Comparison of ENCODE assay signal across 17 cellular contexts in genomic region chr4:109930469-109930868, GRCh38. TPM values are rescaled to one million over a fixed set of nuclear protein-coding genes. Genes with fewer than 3 reads are reported as not detected.
A peak's percentile ranks its signal among the peaks of the same experiment; 100 is the strongest.
DNase-seq lines count a peak whose midpoint lies in the region; ATAC-seq, FAIRE-seq and TF ChIP-seq lines count a peak whose summit lies in the region.
"Had no signal": no experiment of that assay in that cellular context is flagged by ENCODE, and none has a peak within 500 bp of the region (broad histone marks: within the 10 kb centered on the region; RNA-seq: fewer than 3 reads in every experiment).

No MANE protein-coding gene starts in this region.

- H3K27ac Mint-ChIP-seq in stimulated activated naive CD8-positive, alpha-beta T cell treated with anti-CD3 and anti-CD28 coated beads, Interleukin-15, amount 100 ng/mL, for 72 hours = no peak overlapping the region
- H3K27ac Mint-ChIP-seq: CD4-positive, CD25-positive, alpha-beta regulatory T cell had no signal

- H3K4me3 ChIP-seq in mammary epithelial cell (replicated peaks in 1 of 3; ENCODE audit: insufficient read depth in 1 of 3, low read depth in 2 of 3, low read length in 3 of 3) (no peak overlapping the region), breast epithelium (no peak overlapping the region), pancreas (no peak overlapping the region), GM23248 (no peak overlapping the region)
- H3K4me3 ChIP-seq: BLaER1, GM12878 had no signal

- intact Hi-C loops in mammary epithelial cell (cut with micrococcal nuclease) (no loop called here), breast epithelium (cut with DNase I; ENCODE audit: low total_unique reads) (no loop called here), pancreas (cut with DNase I) (no loop called here)

- in situ Hi-C loops in mammary epithelial cell (cut with MboI; ENCODE audit: low sequenced_read_pairs in 2 of 2) (no loop called here), GM23248 (cut with MboI) (no loop called here)

- H3K36me3 ChIP-seq in mammary epithelial cell (ENCODE audit: insufficient read depth, low read length) = no peaks in the 10 kb centered on the region
- no peaks in the 10 kb centered on the region for H3K36me3 ChIP-seq in breast epithelium
- no peaks in the 10 kb centered on the region for H3K36me3 ChIP-seq in pancreas
- no peaks in the 10 kb centered on the region for H3K36me3 ChIP-seq in GM23248 (ENCODE audit: low read depth)
- H3K36me3 ChIP-seq: BLaER1 had no signal

- no peaks in the 10 kb centered on the region for H3K79me2 ChIP-seq in mammary epithelial cell (ENCODE audit: insufficient read depth, low read length)
- H3K79me2 ChIP-seq in GM23248 (ENCODE audit: insufficient read depth) = no peaks in the 10 kb centered on the region

- H3K4me1 ChIP-seq in mammary epithelial cell (ENCODE audit: insufficient read depth, low read length) (no peaks in the 10 kb centered on the region), breast epithelium (no peaks in the 10 kb centered on the region), pancreas (peaks cover 9 to 28% (median 26%) of the 10 kb centered on the region in 3 donors), GM23248 (ENCODE audit: insufficient read depth) (no peaks in the 10 kb centered on the region)

- DNase-seq in mammary epithelial cell = peak; percentile 12
- no peak for DNase-seq in breast epithelium (ENCODE audit: low spot score in 2 of 2)
- no peak for DNase-seq in pancreas
- DNase-seq in amygdala (lab: John Stamatoyannopoulos, UW) = no peak
- DNase-seq in stimulated activated naive CD8-positive, alpha-beta T cell treated with anti-CD3 and anti-CD28 coated beads, Interleukin-15, amount 100 ng/mL, for 72 hours = no peak
- no peak for DNase-seq in GM23248
- no peak for DNase-seq in activated CD4-positive, alpha-beta T cell treated with anti-CD3 and anti-CD28 coated beads for 48 hours
- DNase-seq: 8988T; AML-193; CD4-positive, CD25-positive, alpha-beta regulatory T cell; DMS79; H7 had no signal

- ATAC-seq in esophagus mucosa (peak; percentile 75), pancreas (peak; percentile 26 to 49 (median 44))
- no peak for ATAC-seq in stimulated activated naive CD8-positive, alpha-beta T cell treated with anti-CD3 and anti-CD28 coated beads, Interleukin-15, amount 100 ng/mL, for 72 hours
- ATAC-seq: GM12878 had no signal

- no peak for TF ChIP-seq POLR2A in breast epithelium (IDR thresholded peaks at IDR 0.05)

- no peaks in the 10 kb centered on the region for H3K9me3 Mint-ChIP-seq in stimulated activated naive CD8-positive, alpha-beta T cell treated with anti-CD3 and anti-CD28 coated beads, Interleukin-15, amount 100 ng/mL, for 72 hours

- H3K9me2 ChIP-seq in GM23248 (ENCODE audit: insufficient read depth) = no peaks in the 10 kb centered on the region

- no peak overlapping the region for H3K4me2 ChIP-seq in mammary epithelial cell (ENCODE audit: insufficient read depth, low read depth, low read length)
- no peak overlapping the region for H3K4me2 ChIP-seq in GM23248 (ENCODE audit: unreplicated experiment)
- H3K4me2 ChIP-seq: BLaER1 had no signal

- no peaks in the 10 kb centered on the region for H3F3A ChIP-seq in GM23248 (ENCODE audit: insufficient read depth)

- no peaks in the 10 kb centered on the region for H3K27me3 ChIP-seq in mammary epithelial cell (ENCODE audit: insufficient read depth, low read length)
- H3K27me3 ChIP-seq in breast epithelium = no peaks in the 10 kb centered on the region
- no peaks in the 10 kb centered on the region for H3K27me3 ChIP-seq in pancreas
- H3K27me3 ChIP-seq in GM23248 (replicated peaks; ENCODE audit: insufficient read depth) = no peaks in the 10 kb centered on the region
- H3K27me3 ChIP-seq: BLaER1 had no signal

- no peak for TF ChIP-seq CTCF in mammary epithelial cell (conservative IDR thresholded peaks at IDR 0.05 in 1 of 2, IDR thresholded peaks at IDR 0.05 in 1 of 2; ENCODE audit: extremely low read depth in 1 of 2, insufficient read depth in 1 of 2, low read depth in 1 of 2, low read length in 2 of 2)
- TF ChIP-seq CTCF in breast epithelium (IDR thresholded peaks at IDR 0.05) = no peak
- TF ChIP-seq CTCF in pancreas (IDR thresholded peaks at IDR 0.05) = no peak

- dilution Hi-C loops in mammary epithelial cell (cut with HindIII; ENCODE audit: low sequenced_read_pairs) = no loop called here

- FAIRE-seq in pancreas (lab: Jason Lieb, UNC) = no peak
- FAIRE-seq: GM12878, GM18507 had no signal

- H3K27ac ChIP-seq in mammary epithelial cell (ENCODE audit: insufficient read depth, low read depth, low read length) = no peak overlapping the region
- H3K27ac ChIP-seq in breast epithelium = no peak overlapping the region
- H3K27ac ChIP-seq in pancreas = peak overlapping the region; percentile 20 to 75 (median 56)
- H3K27ac ChIP-seq in GM23248 = no peak overlapping the region
- H3K27ac ChIP-seq: BLaER1 had no signal

- H2AFZ ChIP-seq in mammary epithelial cell (ENCODE audit: low read depth, low read length) (no peak overlapping the region), GM23248 (no peak overlapping the region)

- no peaks in the 10 kb centered on the region for H3K27me3 Mint-ChIP-seq in stimulated activated naive CD8-positive, alpha-beta T cell treated with anti-CD3 and anti-CD28 coated beads, Interleukin-15, amount 100 ng/mL, for 72 hours
- H3K27me3 Mint-ChIP-seq: CD4-positive, CD25-positive, alpha-beta regulatory T cell had no signal

- H4K20me1 ChIP-seq in mammary epithelial cell (ENCODE audit: insufficient read depth, low read length) (no peaks in the 10 kb centered on the region), GM23248 (ENCODE audit: insufficient read depth) (no peaks in the 10 kb centered on the region)
- H4K20me1 ChIP-seq: BLaER1 had no signal

- no peaks in the 10 kb centered on the region for H3K9me3 ChIP-seq in mammary epithelial cell (replicated peaks; ENCODE audit: insufficient read depth, low read length)
- H3K9me3 ChIP-seq in breast epithelium = no peaks in the 10 kb centered on the region
- H3K9me3 ChIP-seq in pancreas = no peaks in the 10 kb centered on the region
- no peaks in the 10 kb centered on the region for H3K9me3 ChIP-seq in GM23248 (ENCODE audit: low read depth)
- H3K9me3 ChIP-seq: BLaER1 had no signal

- no TSS peak for BruUV-seq in mammary epithelial cell (replicated peaks; lab: Mats Ljungman, UMichigan)

- CTCF ChIA-PET in mammary epithelial cell (lab: Charles Lee; ENCODE audit: low non-redundant PET) = no interaction called here

- H3K4me3 Mint-ChIP-seq in stimulated activated naive CD8-positive, alpha-beta T cell treated with anti-CD3 and anti-CD28 coated beads, Interleukin-15, amount 100 ng/mL, for 72 hours = no peak overlapping the region
- H3K4me3 Mint-ChIP-seq: CD4-positive, CD25-positive, alpha-beta regulatory T cell had no signal

- H3K9ac ChIP-seq in mammary epithelial cell (ENCODE audit: insufficient read depth, low read length) (no peak overlapping the region), GM23248 (no peak overlapping the region)
- H3K9ac ChIP-seq: BLaER1 had no signal

- H3K4me1 Mint-ChIP-seq in stimulated activated naive CD8-positive, alpha-beta T cell treated with anti-CD3 and anti-CD28 coated beads, Interleukin-15, amount 100 ng/mL, for 72 hours = no peaks in the 10 kb centered on the region
- H3K4me1 Mint-ChIP-seq: CD4-positive, CD25-positive, alpha-beta regulatory T cell had no signal

RNA-seq across cellular contexts. Expression of gene EGF, which starts 17.8 kb away (rescaled TPM):
- 1 to 10 TPM in 1 of 2 donors, under 1 TPM in 1; 0.12 to 4.7 TPM for total RNA-seq in mammary epithelial cell
- 0.41 TPM for polyA plus RNA-seq in mammary epithelial cell
- not detected for polyA minus RNA-seq in mammary epithelial cell
- 10 to 100 TPM in 2 of 3 donors, not detected in 1; 12.5 to 15.5 TPM for total RNA-seq in breast epithelium
- total RNA-seq in esophagus mucosa = 0.24 TPM
- 10 to 100 TPM; 17.8 to 67.2 (median 28.0) TPM for total RNA-seq in pancreas
- 10 to 100 TPM; 12.8 to 17.1 TPM for polyA plus RNA-seq in pancreas
- 0.13 and 0.43 TPM in 2 replicates for total RNA-seq in GM23248 (2014; rRNA removed; shearing (Covaris generic))
- polyA plus RNA-seq in GM23248 (2016; fragmentation: Nextera tagmentation; extraction: Ambion mirVana) = not detected in 2 replicates
- total RNA-seq: G401 had no signal
- polyA plus RNA-seq: CD4-positive, CD25-positive, alpha-beta regulatory T cell had no signal

Comparison
In these comparisons a context has a peak if more than half of its experiments do, and no peak if none do; other contexts are left out.
1. H3K27ac ChIP-seq: peak in pancreas (4 of 4); none in mammary epithelial cell (single experiment), breast epithelium (0 of 2) and GM23248 (single experiment).